ENCODE assay signal across 8 cellular contexts in the genomic region with DNA sequence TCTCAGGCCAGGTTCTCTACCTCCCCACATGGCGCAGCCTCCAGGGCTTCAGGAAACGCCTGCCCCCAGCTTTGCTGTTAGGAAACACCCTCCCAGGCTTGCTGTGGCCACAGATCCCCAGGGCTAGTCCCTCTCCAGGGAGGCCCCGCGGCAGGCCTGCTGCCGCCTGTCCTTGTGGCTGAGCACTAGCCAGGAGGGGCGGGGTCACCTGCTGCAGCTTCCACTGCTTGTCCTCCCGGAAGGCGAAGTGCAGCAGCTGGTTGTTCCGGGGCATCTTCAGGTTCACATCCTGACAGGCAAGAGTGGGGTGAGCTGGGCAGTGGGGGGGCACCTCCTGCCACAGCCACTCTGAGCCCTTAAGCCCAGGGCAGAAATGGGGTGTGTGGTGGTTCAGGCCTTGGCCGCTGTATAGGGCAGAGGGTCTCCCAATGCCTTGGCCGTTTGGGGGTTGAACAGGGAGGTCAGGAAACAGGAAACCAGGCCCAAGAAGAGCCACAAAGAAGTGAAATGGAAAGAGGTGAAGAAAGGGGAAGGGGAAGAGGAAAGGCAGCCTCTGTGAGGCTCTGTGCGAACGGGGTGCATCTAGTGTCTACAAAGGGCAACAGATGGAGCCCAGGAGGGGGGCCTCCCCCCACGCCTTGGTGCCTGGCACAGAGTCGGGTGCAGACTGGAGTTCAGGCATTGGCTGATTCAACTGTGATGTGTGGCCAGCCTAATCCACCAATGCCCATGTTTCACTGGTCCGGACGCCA. TPM values are rescaled to one million over a fixed set of nuclear protein-coding genes. Genes with fewer than 3 reads are reported as not detected.
DNase-seq lines count a peak whose midpoint lies in the region; ATAC-seq and TF ChIP-seq lines count a peak whose summit lies in the region.

No MANE protein-coding gene starts in this region.

- H3K36me3 ChIP-seq in WERI-Rb-1, result peaks cover 72% of the 10 kb centered on the region

- peak overlapping the region; percentile 63 for H3K4me3 ChIP-seq in WERI-Rb-1 (ENCODE audit: low read depth, low read length)

- intact Hi-C loops in CD14-positive monocyte (cut with micrococcal nuclease), result loop anchor here (2.0 to 5.0 kb wide), 4 partner anchors 32 to 68 kb away; a partner anchor contains a TSS

- H3K9me3 ChIP-seq in WERI-Rb-1 (ENCODE audit: severe bottlenecking), result no peaks in the 10 kb centered on the region

- DNase-seq in CD14-positive monocyte (ENCODE audit: low spot score), result no peak
- peak; percentile 53 for DNase-seq in GM19238 (ENCODE audit: insufficient read length, low spot score)
- DNase-seq in WERI-Rb-1, result peak; percentile 94
- DNase-seq in islet precursor cell, result peak; percentile 67
- no peak for DNase-seq in type B pancreatic cell (ENCODE audit: extremely low spot score, unreplicated experiment)
- DNase-seq in stimulated activated CD4-positive, alpha-beta T cell treated with anti-CD3 and anti-CD28 coated beads, Interleukin-2, amount 100 ng/mL, for 24 hours, result no peak
- no peak for DNase-seq in activated CD4-positive, CD25-positive, alpha-beta regulatory T cell treated with anti-CD3 and anti-CD28 coated beads, Interleukin-2, amount 50 U/mL, for 72 hours

- ATAC-seq in HG03039 (IDR thresholded peaks at IDR 0.05; ENCODE audit: unreplicated experiment), result no peak

- H3K36me3 Mint-ChIP-seq in CD14-positive monocyte (peaks cover 31 to 61% of the 10 kb centered on the region in 2 donors), type B pancreatic cell (peaks cover 3% of the 10 kb centered on the region)

- H3K27ac Mint-ChIP-seq in CD14-positive monocyte (peak overlapping the region; percentile 80 to 93 (median 88)), type B pancreatic cell (peak overlapping the region; percentile 72)

- peak overlapping the region; percentile 89 to 95 for H3K4me3 Mint-ChIP-seq in CD14-positive monocyte
- peak overlapping the region; percentile 78 for H3K4me3 Mint-ChIP-seq in type B pancreatic cell

- H3K4me1 Mint-ChIP-seq in CD14-positive monocyte (peaks cover 42% of the 10 kb centered on the region), type B pancreatic cell (ENCODE audit: unreplicated experiment) (peaks cover 18% of the 10 kb centered on the region)

- peaks cover 0 to 1% (median 0%) of the 10 kb centered on the region in 7 donors for H3K9me3 Mint-ChIP-seq in CD14-positive monocyte
- no peaks in the 10 kb centered on the region for H3K9me3 Mint-ChIP-seq in type B pancreatic cell

- TF ChIP-seq CTCF in CD14-positive monocyte (IDR thresholded peaks at IDR 0.05) (no peak), WERI-Rb-1 (IDR thresholded peaks at IDR 0.05; ENCODE audit: low read depth, low read length) (no peak), type B pancreatic cell (conservative IDR thresholded peaks at IDR 0.05) (no peak)

- peaks cover 0 to under 1% (median 0%) of the 10 kb centered on the region in 3 donors for H3K27me3 Mint-ChIP-seq in CD14-positive monocyte (ENCODE audit: low read depth in 3 of 3)
- no peaks in the 10 kb centered on the region for H3K27me3 Mint-ChIP-seq in type B pancreatic cell

- H3K27me3 ChIP-seq in WERI-Rb-1 (ENCODE audit: insufficient read depth, low read depth, severe bottlenecking), result no peaks in the 10 kb centered on the region

- peak overlapping the region; percentile 95 for H3K27ac ChIP-seq in WERI-Rb-1

RNA-seq across cellular contexts. Expression of a gene that starts 2.0 kb away (rescaled TPM):
- 10 to 100 TPM; 40.9 to 54.4 TPM for polyA plus RNA-seq in CD14-positive monocyte
- total RNA-seq in type B pancreatic cell (ENCODE audit: low replicate concordance), result 37.6 and 39.3 TPM in 2 replicates

RNA-seq across cellular contexts. Expression of a gene that starts 5.3 kb away (rescaled TPM):
- not detected for polyA plus RNA-seq in CD14-positive monocyte
- 5.0 and 7.8 TPM in 2 replicates for total RNA-seq in type B pancreatic cell (ENCODE audit: low replicate concordance)

RNA-seq across cellular contexts. Expression of a gene that starts 12.3 kb away (rescaled TPM):
- polyA plus RNA-seq in CD14-positive monocyte, result not detected
- not detected in 2 replicates for total RNA-seq in type B pancreatic cell (ENCODE audit: low replicate concordance)

RNA-seq across cellular contexts. Expression of a gene that starts 33.5 kb away (rescaled TPM):
- 1 to 10 TPM; 2.4 to 5.2 TPM for polyA plus RNA-seq in CD14-positive monocyte
- total RNA-seq in type B pancreatic cell (ENCODE audit: low replicate concordance), result 19.0 and 21.0 TPM in 2 replicates

RNA-seq across cellular contexts. Expression of a gene that starts 46.6 kb away (rescaled TPM):
- polyA plus RNA-seq in CD14-positive monocyte, result 10 to 100 TPM; 34.2 to 41.9 TPM
- 120 and 126 TPM in 2 replicates for total RNA-seq in type B pancreatic cell (ENCODE audit: low replicate concordance)

Comparison
In these comparisons a context has a peak if more than half of its experiments do, and no peak if none do; other contexts are left out.
1. DNase-seq: peak in GM19238 (single experiment), WERI-Rb-1 (single experiment) and islet precursor cell (single experiment); none in CD14-positive monocyte (single experiment), type B pancreatic cell (single experiment), stimulated activated CD4-positive, alpha-beta T cell treated with anti-CD3 and anti-CD28 coated beads, Interleukin-2, amount 100 ng/mL, for 24 hours (0 of 2) and activated CD4-positive, CD25-positive, alpha-beta regulatory T cell treated with anti-CD3 and anti-CD28 coated beads, Interleukin-2, amount 50 U/mL, for 72 hours (single experiment).